In genomic region chr16:12176051-12176450, GRCh38 we compare ENCODE assay signal across 16 cellular contexts.
DNase-seq lines count a peak whose midpoint lies in the region; ATAC-seq and TF ChIP-seq lines count a peak whose summit lies in the region.
"Had no signal": no experiment of that assay in that cellular context is flagged by ENCODE, and none has a peak within 500 bp of the region (broad histone marks: within the 10 kb centered on the region; RNA-seq: fewer than 3 reads in every experiment).

No MANE protein-coding gene starts in this region.

- no peak overlapping the region for H2BK5ac ChIP-seq in neuronal stem cell (ENCODE audit: low read length)

- H2BK120ac ChIP-seq in neuronal stem cell (ENCODE audit: low read depth, low read length), result no peak overlapping the region

- intact Hi-C loops in uterus (cut with DNase I; ENCODE audit: low total_unique reads), result no loop called here

- H3K18ac ChIP-seq in neuronal stem cell (ENCODE audit: low read length), result no peak overlapping the region

- H3K9me3 ChIP-seq in neuronal stem cell (replicated peaks in 1 of 2; ENCODE audit: control insufficient read depth in 2 of 2, insufficient read depth in 1 of 2, low read depth in 1 of 2, low read length in 2 of 2) (no peaks in the 10 kb centered on the region), uterus (no peaks in the 10 kb centered on the region)
- H3K9me3 ChIP-seq: BE2C, Caco-2 had no signal

- DNase-seq in AG10803 (ENCODE audit: low read depth) (peak; percentile 37), EH (ENCODE audit: low read depth) (peak; percentile 31), amniotic epithelial cell (ENCODE audit: low read depth) (peak; percentile 69), memory B cell (ENCODE audit: low spot score in 2 of 2) (no peak), foreskin melanocyte (no peak), neuronal stem cell (ENCODE audit: low spot score) (no peak), uterus (no peak), HPDE6-E6E7 (ENCODE audit: extremely low spot score) (no peak)
- DNase-seq: 8988T; BE2C; C1 segment of cervical spinal cord; Caco-2; CD4-positive, CD25-positive, alpha-beta regulatory T cell; GDM1; HCEC 1CT had no signal

- H2BK15ac ChIP-seq in neuronal stem cell (ENCODE audit: low read length), result no peak overlapping the region

- H4K91ac ChIP-seq in neuronal stem cell (ENCODE audit: low read depth, low read length, poor library complexity), result no peak overlapping the region

- H4K8ac ChIP-seq in neuronal stem cell (ENCODE audit: low read depth, low read length), result no peak overlapping the region

- no peak overlapping the region for H3K9ac ChIP-seq in neuronal stem cell (ENCODE audit: low read depth, low read length, poor library complexity)

- H3K23ac ChIP-seq in neuronal stem cell (ENCODE audit: low read depth, low read length, poor library complexity), result no peak overlapping the region

- no peaks in the 10 kb centered on the region for H3K27me3 ChIP-seq in neuronal stem cell (ENCODE audit: control insufficient read depth in 3 of 3, insufficient read depth in 3 of 3, low read depth in 1 of 3, low read length in 3 of 3)
- H3K27me3 ChIP-seq in uterus, result no peaks in the 10 kb centered on the region
- H3K27me3 ChIP-seq: BE2C had no signal

- no peak overlapping the region for H3K4ac ChIP-seq in neuronal stem cell (ENCODE audit: low read length)

- no peaks in the 10 kb centered on the region for H3K36me3 ChIP-seq in neuronal stem cell (replicated peaks in 1 of 2; ENCODE audit: control insufficient read depth in 2 of 2, insufficient read depth in 2 of 2, low read length in 2 of 2)
- H3K36me3 ChIP-seq in uterus, result no peaks in the 10 kb centered on the region
- H3K36me3 ChIP-seq: BE2C had no signal

- H3K36me3 Mint-ChIP-seq in memory B cell, result peaks cover 17% of the 10 kb centered on the region

- H3K4me1 Mint-ChIP-seq in memory B cell, result peaks cover 17% of the 10 kb centered on the region

- H3K4me2 ChIP-seq in neuronal stem cell (ENCODE audit: insufficient read depth, low read length, poor library complexity, severe bottlenecking), result no peak overlapping the region
- H3K4me2 ChIP-seq: GM23338 had no signal

- H3K27ac Mint-ChIP-seq in memory B cell, result peak overlapping the region; percentile 14
- H3K27ac Mint-ChIP-seq: GM23338 had no signal

- TF ChIP-seq CTCF in AG10803 (conservative IDR thresholded peaks at IDR 0.05; ENCODE audit: low read length) (no peak), uterus (IDR thresholded peaks at IDR 0.05) (no peak)

- H2AFZ ChIP-seq in neuronal stem cell (ENCODE audit: low read length), result no peak overlapping the region
- H2AFZ ChIP-seq: GM23338 had no signal

- WGBS in neuronal stem cell (ENCODE audit: extremely low coverage in 2 of 2, insufficient read length in 2 of 2, insufficient replicate concordance in 1 of 2), 2 donors, result no CpG with 5 or more reads among the region's 2 CpGs

- no peak overlapping the region for H3K14ac ChIP-seq in neuronal stem cell (ENCODE audit: low read length)

- H3K4me3 Mint-ChIP-seq in memory B cell, result no peak overlapping the region
- H3K4me3 Mint-ChIP-seq: CD4-positive, CD25-positive, alpha-beta regulatory T cell; GM23338 had no signal

- no peak overlapping the region for H2BK12ac ChIP-seq in neuronal stem cell (ENCODE audit: low read length)

- no peak for ATAC-seq in memory B cell (ENCODE audit: low read depth)
- ATAC-seq: GM23338 had no signal

- TF ChIP-seq POLR2A in uterus (IDR thresholded peaks at IDR 0.05), result no peak

- no peak overlapping the region for H2AK5ac ChIP-seq in neuronal stem cell (ENCODE audit: low read depth, low read length)

- no peaks in the 10 kb centered on the region for H3K27me3 Mint-ChIP-seq in memory B cell
- H3K27me3 Mint-ChIP-seq: CD4-positive, CD25-positive, alpha-beta regulatory T cell had no signal

- H3K9me3 Mint-ChIP-seq in memory B cell, result no peaks in the 10 kb centered on the region
- H3K9me3 Mint-ChIP-seq: GM23338 had no signal

- H3K4me1 ChIP-seq in neuronal stem cell (ENCODE audit: control insufficient read depth in 2 of 2, insufficient read depth in 1 of 2, low read depth in 1 of 2, low read length in 2 of 2), result peaks cover 0 to 15% of the 10 kb centered on the region in 2 donors
- no peaks in the 10 kb centered on the region for H3K4me1 ChIP-seq in uterus
- H3K4me1 ChIP-seq: BE2C, Caco-2 had no signal

- H3K4me3 ChIP-seq in AG10803 (ENCODE audit: low read length) (no peak overlapping the region), neuronal stem cell (ENCODE audit: low read length in 2 of 2) (no peak overlapping the region), uterus (no peak overlapping the region)
- H3K4me3 ChIP-seq: GM23338 had no signal

- no peak overlapping the region for H3K27ac ChIP-seq in neuronal stem cell (replicated peaks; ENCODE audit: low read length)
- H3K27ac ChIP-seq in uterus, result no peak overlapping the region

- H3K79me1 ChIP-seq in neuronal stem cell (ENCODE audit: low read depth, low read length), result no peaks in the 10 kb centered on the region

Comparison
In these comparisons a context has a peak if more than half of its experiments do, and no peak if none do; other contexts are left out.
1. DNase-seq: peak in AG10803 (single experiment), EH (single experiment) and amniotic epithelial cell (single experiment); none in memory B cell (0 of 2), foreskin melanocyte (single experiment), neuronal stem cell (single experiment), uterus (0 of 2) and HPDE6-E6E7 (single experiment).